ENCODE assay signal across 8 cellular contexts in genomic region chr16:66741131-66741900, GRCh38. TPM values are rescaled to one million over a fixed set of nuclear protein-coding genes. Genes with fewer than 3 reads are reported as not detected.
DNase-seq lines count a peak whose midpoint lies in the region; ATAC-seq and TF ChIP-seq lines count a peak whose summit lies in the region.

No MANE protein-coding gene starts in this region.

- H3K27me3 ChIP-seq in BE2C = no peaks in the 10 kb centered on the region
- H3K27me3 ChIP-seq in right lobe of liver = no peaks in the 10 kb centered on the region
- no peaks in the 10 kb centered on the region for H3K27me3 ChIP-seq in tibial nerve

- H3K4me3 ChIP-seq in BE2C (ENCODE audit: low read depth, low read length) (no peak overlapping the region), coronary artery (peak overlapping the region; percentile 55), right lobe of liver (no peak overlapping the region), tibial nerve (peak overlapping the region in 1 of 4 donors; percentile 12)

- ATAC-seq in right lobe of liver = peak; percentile 97 to 99 (median 98)
- ATAC-seq in HG03439 (IDR thresholded peaks at IDR 0.05; ENCODE audit: unreplicated experiment) = no peak
- no peak for ATAC-seq in HG03196 (IDR thresholded peaks at IDR 0.05; ENCODE audit: unreplicated experiment)

- no peaks in the 10 kb centered on the region for H3K9me3 ChIP-seq in BE2C
- H3K9me3 ChIP-seq in right lobe of liver = no peaks in the 10 kb centered on the region
- no peaks in the 10 kb centered on the region for H3K9me3 ChIP-seq in tibial nerve

- TF ChIP-seq EP300 in tibial nerve (IDR thresholded peaks at IDR 0.05) = peak; percentile 30 to 88

- intact Hi-C loops in right lobe of liver (cut with DNase I) = no loop called here

- peak overlapping the region; percentile 58 to 86 for H3K27ac ChIP-seq in coronary artery
- peak overlapping the region; percentile 61 to 75 (median 72) for H3K27ac ChIP-seq in right lobe of liver
- H3K27ac ChIP-seq in tibial nerve = peak overlapping the region; percentile 79 to 96 (median 87)

- peak; percentile 81 for DNase-seq in BE2C
- DNase-seq in MV-4-11 (lab: John Stamatoyannopoulos, UW) = peak; percentile 39
- peak; percentile 94 for DNase-seq in coronary artery (ENCODE audit: low spot score)
- DNase-seq in right lobe of liver = peak; percentile 85 to 90 (median 89)
- DNase-seq in tibial nerve (ENCODE audit: low spot score in 2 of 2) = peak; percentile 88 to 98
- DNase-seq in NCI-H345 treated with DMSO at 0.1 percent for 48 hours (lab: John Stamatoyannopoulos, UW; ENCODE audit: unreplicated experiment) = no peak

- H3K4me1 ChIP-seq in BE2C (peaks cover 20% of the 10 kb centered on the region), right lobe of liver (peaks cover 0 to 21% (median 10%) of the 10 kb centered on the region in 4 donors), tibial nerve (peaks cover 4 to 84% (median 38%) of the 10 kb centered on the region in 4 donors)

- WGBS in right lobe of liver (ENCODE audit: insufficient coverage, low coverage, low lambda C conversion rate, missing lambda C conversion rate) = 30% methylated on average over 10 of the region's 10 CpGs
- WGBS in tibial nerve, 2 donors = 7 to 12% methylated on average over 10 of the region's 10 CpGs

- TF ChIP-seq POLR2A in right lobe of liver (IDR thresholded peaks at IDR 0.05) (no peak), tibial nerve (IDR thresholded peaks at IDR 0.05) (no peak)

- H3K36me3 ChIP-seq in BE2C (peaks cover 83% of the 10 kb centered on the region), right lobe of liver (peaks cover 5 to 58% (median 10%) of the 10 kb centered on the region in 4 donors), tibial nerve (peaks cover 0 to 70% (median 6%) of the 10 kb centered on the region in 3 donors)

- no peak for TF ChIP-seq CTCF in BE2C (IDR thresholded peaks at IDR 0.05; ENCODE audit: low read depth, low read length)
- no peak for TF ChIP-seq CTCF in coronary artery (IDR thresholded peaks at IDR 0.05)
- TF ChIP-seq CTCF in right lobe of liver (IDR thresholded peaks at IDR 0.05) = peak in 1 of 4 donors; percentile 3
- TF ChIP-seq CTCF in tibial nerve (IDR thresholded peaks at IDR 0.05) = peak in 1 of 5 experiments; percentile 14

RNA-seq across cellular contexts. Expression of gene DYNC1LI2, which starts 10.1 kb away (rescaled TPM):
- polyA plus RNA-seq in BE2C (2012; ENCODE audit: insufficient read depth, insufficient read length, low read depth) = 120 TPM
- total RNA-seq in right lobe of liver (10 to 100 TPM; 30.5 to 44.1 (median 37.9) TPM), tibial nerve (100 to 1,000 TPM; 248 to 363 (median 266) TPM)

RNA-seq across cellular contexts. Expression of gene CMTM4, which starts 44.8 kb away (rescaled TPM):
- 10.0 TPM for polyA plus RNA-seq in BE2C (2012; ENCODE audit: insufficient read depth, insufficient read length, low read depth)
- 10 to 100 TPM in 2 of 6 experiments, 1 to 10 TPM in 4; 5.1 to 14.8 (median 8.0) TPM for total RNA-seq in right lobe of liver
- 10 to 100 TPM; 14.2 to 22.7 (median 19.6) TPM for total RNA-seq in tibial nerve

Comparison
In these comparisons a context has a peak if more than half of its experiments do, and no peak if none do; other contexts are left out.
1. ATAC-seq: peak in right lobe of liver (4 of 4); none in HG03439 (single experiment) and HG03196 (single experiment).
2. RNA of gene DYNC1LI2, which starts 10.1 kb away (total RNA-seq): 248 to 363 TPM in tibial nerve; 30.5 to 44.1 TPM in right lobe of liver; every median in the first group is over 4 times any median in the second.
3. Peak in every context shown above with its lines, with median percentiles within 50 percentile points of each other: H3K27ac ChIP-seq.